10 cellular contexts compared by ENCODE assay signal in the genomic region with DNA sequence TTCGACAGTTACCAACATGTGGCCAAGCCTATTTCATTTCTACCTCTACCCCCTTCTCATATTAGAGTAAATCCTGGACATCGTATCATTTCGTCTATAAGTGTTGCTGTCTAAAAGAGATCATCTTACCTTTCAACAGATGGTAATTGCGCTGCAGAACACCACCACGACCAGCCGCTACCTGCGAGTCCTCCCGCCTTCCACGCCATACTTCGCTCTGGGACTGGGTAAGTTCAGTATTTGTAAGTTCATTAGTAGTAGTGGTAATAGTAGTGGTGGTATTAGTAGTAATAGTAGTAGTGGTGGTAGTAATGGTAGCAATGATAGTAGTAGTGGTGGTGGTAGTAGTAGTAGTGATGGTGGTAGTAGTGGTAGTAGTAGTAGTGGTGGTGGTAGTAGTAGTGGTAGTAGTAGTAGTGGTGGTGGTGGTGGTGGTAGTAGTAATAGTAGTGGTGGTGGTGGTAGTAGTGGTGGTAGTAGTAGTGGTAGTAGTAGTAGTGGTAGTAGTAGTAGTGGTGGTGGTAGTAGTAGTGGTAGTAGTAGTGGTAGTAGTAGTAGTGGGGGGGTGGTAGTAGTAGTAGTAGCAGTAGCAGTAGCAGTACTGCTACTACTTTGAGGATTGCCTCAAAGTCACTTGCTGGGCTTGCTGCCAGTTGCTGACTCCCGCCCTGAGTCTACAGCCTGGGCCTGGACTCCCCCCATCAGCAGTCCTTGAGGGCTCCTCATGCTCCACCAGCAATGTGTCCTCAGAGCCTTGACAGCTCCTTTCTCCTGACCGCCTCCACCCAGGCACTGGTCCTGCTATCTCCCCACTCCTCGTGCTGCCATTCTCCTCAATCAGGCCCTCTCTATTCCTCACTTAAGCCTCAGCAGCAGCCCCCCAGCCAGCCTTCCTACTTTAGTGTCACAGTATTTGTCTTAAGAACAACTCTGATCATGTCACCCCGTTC. TPM values are rescaled to one million over a fixed set of nuclear protein-coding genes. Genes with fewer than 3 reads are reported as not detected.
DNase-seq lines count a peak whose midpoint lies in the region; ATAC-seq, FAIRE-seq and TF ChIP-seq lines count a peak whose summit lies in the region.
"Had no signal": no experiment of that assay in that cellular context is flagged by ENCODE, and none has a peak within 500 bp of the region (broad histone marks: within the 10 kb centered on the region; RNA-seq: fewer than 3 reads in every experiment).

No MANE protein-coding gene starts in this region.

- H3K9me2 ChIP-seq in hepatocyte (replicated peaks; ENCODE audit: insufficient read depth), result no peaks in the 10 kb centered on the region

- TF ChIP-seq CTCF in A549 (IDR thresholded peaks at IDR 0.05), result no peak
- TF ChIP-seq CTCF in HEK293 (tag by site-specific recombination; IDR thresholded peaks at IDR 0.05), result no peak
- no peak for TF ChIP-seq CTCF in hepatocyte (IDR thresholded peaks at IDR 0.05; ENCODE audit: poor library complexity)

- H3K27me3 ChIP-seq in hepatocyte, result no peaks in the 10 kb centered on the region

- H3K79me2 ChIP-seq in hepatocyte, result no peaks in the 10 kb centered on the region

- FAIRE-seq in A549 (lab: Jason Lieb, UNC) (no peak), RCC 7860 (lab: Jason Lieb, UNC) (no peak)

- TF ChIP-seq EP300 in A549 (IDR thresholded peaks at IDR 0.05), result no peak

- peak overlapping the region; percentile 13 for H3K27ac Mint-ChIP-seq in activated T-helper 2 cell treated with anti-CD3 and anti-CD28 coated beads, Interferon-gamma antibody, Interleukin-2, Interleukin-4, amounts not matched to agents 10 μg/mL and 5 μg/mL and 100 μg/mL, durations not matched to agents 14 hours and 24 hours and 36 hours
- H3K27ac Mint-ChIP-seq: dendritic cell treated with granulocyte-macrophage colony-stimulating factor and Interleukin-4, amounts not matched to agents 40 ng/mL and 50 ng/mL, for 4 days had no signal

- H3K4me3 Mint-ChIP-seq in activated T-helper 2 cell treated with anti-CD3 and anti-CD28 coated beads, Interferon-gamma antibody, Interleukin-2, Interleukin-4, amounts not matched to agents 10 μg/mL and 5 μg/mL and 100 μg/mL, durations not matched to agents 14 hours and 24 hours and 36 hours (ENCODE audit: low read depth), result no peak overlapping the region
- H3K4me3 Mint-ChIP-seq: dendritic cell treated with granulocyte-macrophage colony-stimulating factor and Interleukin-4, amounts not matched to agents 40 ng/mL and 50 ng/mL, for 4 days had no signal

- peak; percentile 22 to 55 for DNase-seq in A549 (ENCODE audit: low read depth in 1 of 2, low spot score in 1 of 2)
- no peak for DNase-seq in activated T-helper 2 cell treated with anti-CD3 and anti-CD28 coated beads, Interferon-gamma antibody, Interleukin-2, Interleukin-4, amounts not matched to agents 10 μg/mL and 5 μg/mL and 100 μg/mL, durations not matched to agents 14 hours and 24 hours and 36 hours (ENCODE audit: low spot score)
- DNase-seq in hepatocyte (ENCODE audit: low spot score), result peak; percentile 37
- DNase-seq in RCC 7860 (ENCODE audit: low spot score), result no peak
- DNase-seq in NCI-H2196 (lab: John Stamatoyannopoulos, UW; ENCODE audit: unreplicated experiment), result no peak
- no peak for DNase-seq in head of caudate nucleus

- no peak for TF ChIP-seq POLR2A in A549 (IDR thresholded peaks at IDR 0.05; ENCODE audit: low read length)

- H3K4me3 ChIP-seq in A549 (no peak overlapping the region), HEK293 (ENCODE audit: low read depth, low read length) (no peak overlapping the region), hepatocyte (no peak overlapping the region)
- H3K4me3 ChIP-seq: skin epidermis had no signal

- H3K4me1 ChIP-seq in A549, result no peaks in the 10 kb centered on the region
- no peaks in the 10 kb centered on the region for H3K4me1 ChIP-seq in HEK293 (ENCODE audit: control insufficient read depth, insufficient read depth, low read length)
- H3K4me1 ChIP-seq in hepatocyte (ENCODE audit: insufficient read depth), result no peaks in the 10 kb centered on the region

- TF ChIP-seq RAD21 in A549 (conservative IDR thresholded peaks at IDR 0.05 in 1 of 2, IDR thresholded peaks at IDR 0.05 in 1 of 2), result no peak

- intact Hi-C loops in activated T-helper 2 cell treated with anti-CD3 and anti-CD28 coated beads, Interferon-gamma antibody, Interleukin-2, Interleukin-4, amounts not matched to agents 10 μg/mL and 5 μg/mL and 100 μg/mL, durations not matched to agents 14 hours and 24 hours and 36 hours (cut with micrococcal nuclease), result no loop called here
- intact Hi-C loops in head of caudate nucleus (cut with DNase I), result no loop called here

- no peak overlapping the region for H2AFZ ChIP-seq in hepatocyte

- H3K36me3 ChIP-seq in HEK293 (ENCODE audit: control insufficient read depth in 2 of 2, insufficient read depth in 1 of 2, low read length in 2 of 2) (no peaks in the 10 kb centered on the region), hepatocyte (replicated peaks; ENCODE audit: insufficient read depth, low read depth) (no peaks in the 10 kb centered on the region)

- no peaks in the 10 kb centered on the region for H3K27me3 Mint-ChIP-seq in activated T-helper 2 cell treated with anti-CD3 and anti-CD28 coated beads, Interferon-gamma antibody, Interleukin-2, Interleukin-4, amounts not matched to agents 10 μg/mL and 5 μg/mL and 100 μg/mL, durations not matched to agents 14 hours and 24 hours and 36 hours (ENCODE audit: low read depth)
- H3K27me3 Mint-ChIP-seq: dendritic cell treated with granulocyte-macrophage colony-stimulating factor and Interleukin-4, amounts not matched to agents 40 ng/mL and 50 ng/mL, for 4 days had no signal

- peak; percentile 41 to 77; a peak in 5 of 6 replicates for ATAC-seq in A549
- ATAC-seq in HG02798 (IDR thresholded peaks at IDR 0.05; ENCODE audit: poor library complexity, unreplicated experiment), result no peak

- H3K27ac ChIP-seq in A549 (no peak overlapping the region), HEK293 (ENCODE audit: extremely low read depth, low read depth, low read length) (no peak overlapping the region), hepatocyte (no peak overlapping the region)

- 76% methylated on average over 14 of the region's 14 CpGs for WGBS in A549 (ENCODE audit: missing lambda C conversion rate)
- WGBS in hepatocyte (ENCODE audit: low lambda C conversion rate, missing lambda C conversion rate), result 88% methylated on average over 13 of the region's 14 CpGs

- H3K4me2 ChIP-seq in A549 (no peak overlapping the region), hepatocyte (no peak overlapping the region)

- no peaks in the 10 kb centered on the region for H3K9me3 ChIP-seq in A549
- H3K9me3 ChIP-seq in HEK293 (ENCODE audit: control insufficient read depth, insufficient read depth, low read depth, low read length), result no peaks in the 10 kb centered on the region
- H3K9me3 ChIP-seq in hepatocyte (ENCODE audit: low read depth), result no peaks in the 10 kb centered on the region

- H3K9me3 Mint-ChIP-seq in activated T-helper 2 cell treated with anti-CD3 and anti-CD28 coated beads, Interferon-gamma antibody, Interleukin-2, Interleukin-4, amounts not matched to agents 10 μg/mL and 5 μg/mL and 100 μg/mL, durations not matched to agents 14 hours and 24 hours and 36 hours, result peaks cover 10% of the 10 kb centered on the region

- H3K36me3 Mint-ChIP-seq in activated T-helper 2 cell treated with anti-CD3 and anti-CD28 coated beads, Interferon-gamma antibody, Interleukin-2, Interleukin-4, amounts not matched to agents 10 μg/mL and 5 μg/mL and 100 μg/mL, durations not matched to agents 14 hours and 24 hours and 36 hours (ENCODE audit: low read depth), result no peaks in the 10 kb centered on the region

- CTCF ChIA-PET in A549 (lab: Yijun Ruan, JAX), result interaction anchor here (1.2 kb wide), 1 partner anchor 87 kb away, joined by 3 read pairs; no protein-coding TSS in a partner anchor
- CTCF ChIA-PET in HEK293 (lab: Yijun Ruan, JAX), result no interaction called here

- POLR2A ChIA-PET in A549 (lab: Yijun Ruan, JAX), result no interaction called here
- POLR2A ChIA-PET in HEK293 (lab: Yijun Ruan, JAX), result no interaction called here

- H4K20me1 ChIP-seq in hepatocyte (ENCODE audit: insufficient read depth, poor library complexity, severe bottlenecking), result no peaks in the 10 kb centered on the region

- no peaks in the 10 kb centered on the region for H3K4me1 Mint-ChIP-seq in activated T-helper 2 cell treated with anti-CD3 and anti-CD28 coated beads, Interferon-gamma antibody, Interleukin-2, Interleukin-4, amounts not matched to agents 10 μg/mL and 5 μg/mL and 100 μg/mL, durations not matched to agents 14 hours and 24 hours and 36 hours (ENCODE audit: low read depth)

RNA-seq across cellular contexts. Expression of gene DLEC1, which starts 45.3 kb away (rescaled TPM):
- polyA plus RNA-seq in A549 (2011; rRNA removed) (0.10 and 0.13 TPM in 2 replicates), A549 (2017; fragmentation: RNase III; extraction: RNeasy Plus Mini Kit Qiagen cat#74134 plus additional on column Dnase treatment) (0.03 to 0.07 TPM in 2 of 3 replicates, not detected in the other), hepatocyte (1.5 and 1.6 TPM in 2 replicates)
- polyA plus RNA-seq in A549 (2012; cell fraction: cytosol; rRNA removed), result under 0.01 TPM in 1 of 2 replicates, not detected in the other
- polyA plus RNA-seq in A549 (2012; cell fraction: nucleus; rRNA removed), result 0.01 and 0.02 TPM in 2 replicates
- 0.10 and 1.3 TPM in 2 replicates for polyA minus RNA-seq in A549 (2011; rRNA and poly(A)+ RNA removed)
- 0.02 and 0.16 TPM in 2 replicates for total RNA-seq in activated T-helper 2 cell treated with anti-CD3 and anti-CD28 coated beads, Interferon-gamma antibody, Interleukin-2, Interleukin-4, amounts not matched to agents 10 μg/mL and 5 μg/mL and 100 μg/mL, durations not matched to agents 14 hours and 24 hours and 36 hours
- total RNA-seq in hepatocyte, result 0.23 and 0.68 TPM in 2 replicates

RNA-seq across cellular contexts. Expression of gene ACAA1, which starts 52.6 kb away (rescaled TPM):
- polyA plus RNA-seq in A549 (2011; rRNA removed), result 34.8 and 36.8 TPM in 2 replicates
- polyA plus RNA-seq in A549 (2012; cell fraction: cytosol; rRNA removed), result 62.4 and 68.2 TPM in 2 replicates
- polyA plus RNA-seq in A549 (2012; cell fraction: nucleus; rRNA removed), result 96.5 and 116 TPM in 2 replicates
- 52.3 to 54.9 TPM (median 53.2 TPM) in 3 replicates for polyA plus RNA-seq in A549 (2017; fragmentation: RNase III; extraction: RNeasy Plus Mini Kit Qiagen cat#74134 plus additional on column Dnase treatment)
- polyA minus RNA-seq in A549 (2011; rRNA and poly(A)+ RNA removed), result 43.0 and 44.9 TPM in 2 replicates
- total RNA-seq in activated T-helper 2 cell treated with anti-CD3 and anti-CD28 coated beads, Interferon-gamma antibody, Interleukin-2, Interleukin-4, amounts not matched to agents 10 μg/mL and 5 μg/mL and 100 μg/mL, durations not matched to agents 14 hours and 24 hours and 36 hours, result 68.6 and 69.5 TPM in 2 replicates
- total RNA-seq in hepatocyte, result 141 and 152 TPM in 2 replicates
- polyA plus RNA-seq in hepatocyte, result 213 and 250 TPM in 2 replicates

RNA-seq across cellular contexts. Expression of gene MYD88, which starts 54.2 kb away (rescaled TPM):
- polyA plus RNA-seq in A549 (2011; rRNA removed) (16.8 and 34.1 TPM in 2 replicates), A549 (2017; fragmentation: RNase III; extraction: RNeasy Plus Mini Kit Qiagen cat#74134 plus additional on column Dnase treatment) (20.8 to 24.7 TPM (median 22.3 TPM) in 3 replicates), hepatocyte (44.7 and 51.4 TPM in 2 replicates)
- 17.7 and 20.8 TPM in 2 replicates for polyA plus RNA-seq in A549 (2012; cell fraction: cytosol; rRNA removed)
- 18.3 and 27.6 TPM in 2 replicates for polyA plus RNA-seq in A549 (2012; cell fraction: nucleus; rRNA removed)
- polyA minus RNA-seq in A549 (2011; rRNA and poly(A)+ RNA removed), result 31.4 and 49.5 TPM in 2 replicates
- 36.5 and 46.5 TPM in 2 replicates for total RNA-seq in activated T-helper 2 cell treated with anti-CD3 and anti-CD28 coated beads, Interferon-gamma antibody, Interleukin-2, Interleukin-4, amounts not matched to agents 10 μg/mL and 5 μg/mL and 100 μg/mL, durations not matched to agents 14 hours and 24 hours and 36 hours
- 12.7 and 14.3 TPM in 2 replicates for total RNA-seq in hepatocyte

RNA-seq across cellular contexts. Expression of gene PLCD1, which starts 54.9 kb away (rescaled TPM):
- polyA plus RNA-seq in A549 (2011; rRNA removed), result 4.8 and 6.0 TPM in 2 replicates
- 3.5 and 3.8 TPM in 2 replicates for polyA plus RNA-seq in A549 (2012; cell fraction: cytosol; rRNA removed)
- polyA plus RNA-seq in A549 (2012; cell fraction: nucleus; rRNA removed), result 14.1 TPM in 2 replicates
- 3.7 to 5.3 TPM (median 3.9 TPM) in 3 replicates for polyA plus RNA-seq in A549 (2017; fragmentation: RNase III; extraction: RNeasy Plus Mini Kit Qiagen cat#74134 plus additional on column Dnase treatment)
- polyA minus RNA-seq in A549 (2011; rRNA and poly(A)+ RNA removed), result 8.1 and 11.0 TPM in 2 replicates
- total RNA-seq in activated T-helper 2 cell treated with anti-CD3 and anti-CD28 coated beads, Interferon-gamma antibody, Interleukin-2, Interleukin-4, amounts not matched to agents 10 μg/mL and 5 μg/mL and 100 μg/mL, durations not matched to agents 14 hours and 24 hours and 36 hours, result 4.3 and 6.9 TPM in 2 replicates
- 17.1 and 22.6 TPM in 2 replicates for total RNA-seq in hepatocyte
- 21.7 and 24.8 TPM in 2 replicates for polyA plus RNA-seq in hepatocyte

Comparison
In these comparisons a context has a peak if more than half of its experiments do, and no peak if none do; other contexts are left out.
1. DNase-seq: peak in A549 (2 of 2) and hepatocyte (single experiment); none in activated T-helper 2 cell treated with anti-CD3 and anti-CD28 coated beads, Interferon-gamma antibody, Interleukin-2, Interleukin-4, amounts not matched to agents 10 μg/mL and 5 μg/mL and 100 μg/mL, durations not matched to agents 14 hours and 24 hours and 36 hours (single experiment), RCC 7860 (single experiment), NCI-H2196 (single experiment) and head of caudate nucleus (0 of 42).